Comparison of ENCODE assay signal across 1 cellular context in the genomic region with DNA sequence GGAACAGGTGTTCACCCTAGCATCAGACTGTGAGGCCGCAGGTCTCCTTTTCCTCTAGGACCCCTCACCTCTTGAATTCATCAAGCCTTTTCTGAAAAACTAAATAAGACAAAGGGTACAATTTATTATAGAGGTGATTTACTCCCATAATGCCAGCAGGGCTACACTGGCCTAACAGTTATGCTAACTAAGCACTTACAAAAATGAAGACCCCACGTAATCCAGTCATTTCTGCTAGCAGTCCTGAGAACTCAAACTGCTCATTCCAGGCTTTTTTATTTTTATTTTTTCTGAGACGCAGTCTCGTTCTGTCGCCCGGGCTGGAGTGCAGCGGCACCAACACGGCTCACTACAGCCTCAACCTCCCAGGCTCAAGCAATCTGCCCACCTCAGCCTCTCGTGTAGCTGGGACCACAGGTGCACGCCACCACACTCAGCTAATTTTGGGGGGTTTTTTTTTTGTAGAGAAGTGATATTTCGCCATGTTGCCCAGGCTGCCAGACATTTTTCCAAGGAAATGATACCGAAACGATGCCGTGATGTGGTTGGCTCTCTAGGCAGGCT.
TF ChIP-seq lines count a peak whose summit lies in the region.

No MANE protein-coding gene starts in this region.

TF ChIP-seq in K562, 482 proteins besides CTCF, POLR2A, EP300 and RAD21:
- TF ChIP-seq, protein P1, sequence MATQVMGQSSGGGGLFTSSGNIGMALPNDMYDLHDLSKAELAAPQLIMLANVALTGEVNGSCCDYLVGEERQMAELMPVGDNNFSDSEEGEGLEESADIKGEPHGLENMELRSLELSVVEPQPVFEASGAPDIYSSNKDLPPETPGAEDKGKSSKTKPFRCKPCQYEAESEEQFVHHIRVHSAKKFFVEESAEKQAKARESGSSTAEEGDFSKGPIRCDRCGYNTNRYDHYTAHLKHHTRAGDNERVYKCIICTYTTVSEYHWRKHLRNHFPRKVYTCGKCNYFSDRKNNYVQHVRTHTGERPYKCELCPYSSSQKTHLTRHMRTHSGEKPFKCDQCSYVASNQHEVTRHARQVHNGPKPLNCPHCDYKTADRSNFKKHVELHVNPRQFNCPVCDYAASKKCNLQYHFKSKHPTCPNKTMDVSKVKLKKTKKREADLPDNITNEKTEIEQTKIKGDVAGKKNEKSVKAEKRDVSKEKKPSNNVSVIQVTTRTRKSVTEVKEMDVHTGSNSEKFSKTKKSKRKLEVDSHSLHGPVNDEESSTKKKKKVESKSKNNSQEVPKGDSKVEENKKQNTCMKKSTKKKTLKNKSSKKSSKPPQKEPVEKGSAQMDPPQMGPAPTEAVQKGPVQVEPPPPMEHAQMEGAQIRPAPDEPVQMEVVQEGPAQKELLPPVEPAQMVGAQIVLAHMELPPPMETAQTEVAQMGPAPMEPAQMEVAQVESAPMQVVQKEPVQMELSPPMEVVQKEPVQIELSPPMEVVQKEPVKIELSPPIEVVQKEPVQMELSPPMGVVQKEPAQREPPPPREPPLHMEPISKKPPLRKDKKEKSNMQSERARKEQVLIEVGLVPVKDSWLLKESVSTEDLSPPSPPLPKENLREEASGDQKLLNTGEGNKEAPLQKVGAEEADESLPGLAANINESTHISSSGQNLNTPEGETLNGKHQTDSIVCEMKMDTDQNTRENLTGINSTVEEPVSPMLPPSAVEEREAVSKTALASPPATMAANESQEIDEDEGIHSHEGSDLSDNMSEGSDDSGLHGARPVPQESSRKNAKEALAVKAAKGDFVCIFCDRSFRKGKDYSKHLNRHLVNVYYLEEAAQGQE (CRISPR knock-in tag; IDR thresholded peaks at IDR 0.05; ENCODE audit: low read depth): no peak
- peak; percentile 36; the same call in 1 of the 2 replicates for TF ChIP-seq ZNF316 (IDR thresholded peaks at IDR 0.05)
TF ChIP-seq in K562: peak in this region for 1.
